ENCODE assay signal across 1 cellular context in genomic region chr1:19070197-19070651, GRCh38.
A peak's percentile ranks its signal among the peaks of the same experiment; 100 is the strongest.
TF ChIP-seq lines count a peak whose summit lies in the region.

No MANE protein-coding gene starts in this region.

TF ChIP-seq in liver, 16 proteins besides CTCF, POLR2A, EP300 and RAD21 (continued from another document):
- TF ChIP-seq, protein P1, sequence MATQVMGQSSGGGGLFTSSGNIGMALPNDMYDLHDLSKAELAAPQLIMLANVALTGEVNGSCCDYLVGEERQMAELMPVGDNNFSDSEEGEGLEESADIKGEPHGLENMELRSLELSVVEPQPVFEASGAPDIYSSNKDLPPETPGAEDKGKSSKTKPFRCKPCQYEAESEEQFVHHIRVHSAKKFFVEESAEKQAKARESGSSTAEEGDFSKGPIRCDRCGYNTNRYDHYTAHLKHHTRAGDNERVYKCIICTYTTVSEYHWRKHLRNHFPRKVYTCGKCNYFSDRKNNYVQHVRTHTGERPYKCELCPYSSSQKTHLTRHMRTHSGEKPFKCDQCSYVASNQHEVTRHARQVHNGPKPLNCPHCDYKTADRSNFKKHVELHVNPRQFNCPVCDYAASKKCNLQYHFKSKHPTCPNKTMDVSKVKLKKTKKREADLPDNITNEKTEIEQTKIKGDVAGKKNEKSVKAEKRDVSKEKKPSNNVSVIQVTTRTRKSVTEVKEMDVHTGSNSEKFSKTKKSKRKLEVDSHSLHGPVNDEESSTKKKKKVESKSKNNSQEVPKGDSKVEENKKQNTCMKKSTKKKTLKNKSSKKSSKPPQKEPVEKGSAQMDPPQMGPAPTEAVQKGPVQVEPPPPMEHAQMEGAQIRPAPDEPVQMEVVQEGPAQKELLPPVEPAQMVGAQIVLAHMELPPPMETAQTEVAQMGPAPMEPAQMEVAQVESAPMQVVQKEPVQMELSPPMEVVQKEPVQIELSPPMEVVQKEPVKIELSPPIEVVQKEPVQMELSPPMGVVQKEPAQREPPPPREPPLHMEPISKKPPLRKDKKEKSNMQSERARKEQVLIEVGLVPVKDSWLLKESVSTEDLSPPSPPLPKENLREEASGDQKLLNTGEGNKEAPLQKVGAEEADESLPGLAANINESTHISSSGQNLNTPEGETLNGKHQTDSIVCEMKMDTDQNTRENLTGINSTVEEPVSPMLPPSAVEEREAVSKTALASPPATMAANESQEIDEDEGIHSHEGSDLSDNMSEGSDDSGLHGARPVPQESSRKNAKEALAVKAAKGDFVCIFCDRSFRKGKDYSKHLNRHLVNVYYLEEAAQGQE (IDR thresholded peaks at IDR 0.05) = peak; percentile 26
